ENCODE assay signal across 19 cellular contexts in genomic region chr6:144220031-144220790, GRCh38.
"Had no signal": no experiment of that assay in that cellular context is flagged by ENCODE, and none has a peak within 500 bp of the region (broad histone marks: within the 10 kb centered on the region; RNA-seq: fewer than 3 reads in every experiment).

No MANE protein-coding gene starts in this region.

- DNase-seq: cerebellar nuclear complex; colonic mucosa; effector CD4-positive, alpha-beta T cell; gastrocnemius medialis; heart right ventricle; immature natural killer cell; kidney; left colon; mesendoderm; naive thymus-derived CD8-positive, alpha-beta T cell; stimulated activated CD4-positive, alpha-beta T cell treated with anti-CD3 and anti-CD28 coated beads, Interleukin-2, amount 100 ng/mL, for 24 hours; stimulated activated CD4-positive, alpha-beta T cell treated with anti-CD3 and anti-CD28 coated beads, Interleukin-4, amount 100 ng/mL, for 4 hours; stimulated activated naive B cell treated with anti-CD40 and anti-IgM and Interleukin-4, amounts not matched to agents 10 μg/mL and 1 μg/mL and 100 μg/mL, for 72 hours; stimulated activated naive CD8-positive, alpha-beta T cell treated with anti-CD3 and anti-CD28 coated beads, Interleukin-15, amount 100 ng/mL, for 72 hours; testis had no signal

- H3K9me3 ChIP-seq: colonic mucosa, esophagus muscularis mucosa, gastrocnemius medialis, heart right ventricle, neutrophil, testis, tibial nerve had no signal

- H3K4me3 ChIP-seq: colonic mucosa, esophagus muscularis mucosa, gastrocnemius medialis, heart right ventricle, skin epidermis, testis, tibial nerve had no signal

- H3K27me3 ChIP-seq: colonic mucosa, esophagus muscularis mucosa, gastrocnemius medialis, heart right ventricle, neutrophil, testis, tibial nerve had no signal

- H3K27ac ChIP-seq: colonic mucosa, esophagus muscularis mucosa, gastrocnemius medialis, heart right ventricle, neutrophil, skin epidermis, testis had no signal

- H3K36me3 ChIP-seq: colonic mucosa, esophagus muscularis mucosa, gastrocnemius medialis, heart right ventricle, neutrophil, tibial nerve had no signal
